ENCODE assay signal across 1 cellular context in the genomic region with DNA sequence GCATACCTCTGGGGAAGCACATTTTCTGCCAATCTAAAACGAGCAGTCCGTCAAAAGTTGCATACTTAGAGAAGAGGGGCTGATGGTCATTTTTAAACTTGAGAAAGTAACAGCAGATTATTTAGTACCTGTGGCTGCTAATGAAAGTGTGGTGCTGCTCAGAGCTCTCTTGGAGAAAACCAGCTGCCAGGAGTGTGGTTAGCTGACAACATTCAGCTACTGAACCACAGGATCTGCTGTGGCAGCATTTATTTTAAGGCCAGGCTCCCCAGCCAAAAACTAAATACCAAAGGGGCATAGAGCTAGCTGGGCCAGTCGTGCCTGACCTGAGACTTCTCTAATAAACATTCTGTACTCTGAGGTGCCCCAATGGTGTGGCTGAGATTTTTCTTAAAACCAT.
TF ChIP-seq lines count a peak whose summit lies in the region.

No MANE protein-coding gene starts in this region.

TF ChIP-seq in IMR-90, 13 proteins besides CTCF, POLR2A, EP300 and RAD21:
- TF ChIP-seq SMC3 (IDR thresholded peaks at IDR 0.05; ENCODE audit: low read depth, low read length) (no peak), BHLHE40 (IDR thresholded peaks at IDR 0.05; ENCODE audit: low read depth, low read length) (no peak), MAZ (IDR thresholded peaks at IDR 0.05; ENCODE audit: borderline replicate concordance, low read depth, low read length) (no peak), MXI1 (IDR thresholded peaks at IDR 0.05; ENCODE audit: borderline replicate concordance, low read depth, low read length) (no peak), RFX5 (IDR thresholded peaks at IDR 0.05; ENCODE audit: low read depth, low read length) (no peak), RCOR1 (IDR thresholded peaks at IDR 0.05; ENCODE audit: insufficient replicate concordance, low read length) (no peak), FOS (IDR thresholded peaks at IDR 0.05; ENCODE audit: low read depth, low read length) (no peak), NFE2L2 (IDR thresholded peaks at IDR 0.05; ENCODE audit: low read depth, low read length) (no peak), CHD1 (IDR thresholded peaks at IDR 0.05; ENCODE audit: low read depth, low read length) (no peak)
- TF ChIP-seq, protein P1, sequence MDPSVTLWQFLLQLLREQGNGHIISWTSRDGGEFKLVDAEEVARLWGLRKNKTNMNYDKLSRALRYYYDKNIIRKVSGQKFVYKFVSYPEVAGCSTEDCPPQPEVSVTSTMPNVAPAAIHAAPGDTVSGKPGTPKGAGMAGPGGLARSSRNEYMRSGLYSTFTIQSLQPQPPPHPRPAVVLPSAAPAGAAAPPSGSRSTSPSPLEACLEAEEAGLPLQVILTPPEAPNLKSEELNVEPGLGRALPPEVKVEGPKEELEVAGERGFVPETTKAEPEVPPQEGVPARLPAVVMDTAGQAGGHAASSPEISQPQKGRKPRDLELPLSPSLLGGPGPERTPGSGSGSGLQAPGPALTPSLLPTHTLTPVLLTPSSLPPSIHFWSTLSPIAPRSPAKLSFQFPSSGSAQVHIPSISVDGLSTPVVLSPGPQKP (IDR thresholded peaks at IDR 0.05; ENCODE audit: borderline replicate concordance, low read depth, low read length): no peak
- TF ChIP-seq, protein P2, sequence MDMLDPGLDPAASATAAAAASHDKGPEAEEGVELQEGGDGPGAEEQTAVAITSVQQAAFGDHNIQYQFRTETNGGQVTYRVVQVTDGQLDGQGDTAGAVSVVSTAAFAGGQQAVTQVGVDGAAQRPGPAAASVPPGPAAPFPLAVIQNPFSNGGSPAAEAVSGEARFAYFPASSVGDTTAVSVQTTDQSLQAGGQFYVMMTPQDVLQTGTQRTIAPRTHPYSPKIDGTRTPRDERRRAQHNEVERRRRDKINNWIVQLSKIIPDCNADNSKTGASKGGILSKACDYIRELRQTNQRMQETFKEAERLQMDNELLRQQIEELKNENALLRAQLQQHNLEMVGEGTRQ (IDR thresholded peaks at IDR 0.05; ENCODE audit: low read depth, low read length): no peak
